Comparison of ENCODE assay signal across 8 cellular contexts in the genomic region with DNA sequence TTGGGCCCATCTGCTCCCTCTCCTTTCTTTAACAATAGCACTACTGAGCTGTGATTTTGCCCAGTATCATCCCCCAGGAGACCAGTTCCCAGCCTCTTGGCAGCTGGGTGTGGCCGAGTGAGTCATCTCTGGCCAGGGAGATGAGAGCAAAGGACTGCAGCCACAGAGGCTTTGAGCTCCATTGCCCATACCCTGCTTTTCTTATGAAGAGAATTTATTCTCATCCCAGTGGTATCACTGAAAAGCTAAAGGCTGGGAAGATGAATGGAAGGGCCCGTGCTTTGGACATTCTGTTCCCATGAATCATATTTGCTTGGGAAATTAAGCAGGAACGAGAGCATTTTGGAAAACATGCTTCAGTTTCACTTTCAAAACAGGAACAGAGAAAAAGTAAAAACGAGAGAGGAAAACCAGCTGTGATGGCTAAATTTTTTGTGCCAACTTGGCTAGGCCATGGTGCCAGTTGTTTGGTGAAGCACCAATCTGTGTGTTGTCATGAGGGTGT. TPM values are rescaled to one million over a fixed set of nuclear protein-coding genes. Genes with fewer than 3 reads are reported as not detected.
DNase-seq lines count a peak whose midpoint lies in the region; ATAC-seq and TF ChIP-seq lines count a peak whose summit lies in the region.

No MANE protein-coding gene starts in this region.

- TF ChIP-seq CTCF in AG10803 (conservative IDR thresholded peaks at IDR 0.05; ENCODE audit: low read length) = no peak

- DNase-seq in AG10803 (ENCODE audit: low read depth) (peak; percentile 91), OCI-M1 (lab: John Stamatoyannopoulos, UW) (peak; percentile 72), epithelial cell of prostate (ENCODE audit: low read depth, low spot score) (peak; percentile 61), occipital lobe (lab: John Stamatoyannopoulos, UW) (peak; percentile 41), globus pallidus (ENCODE audit: low spot score) (no peak), NCI-H1436 (lab: John Stamatoyannopoulos, UW) (no peak)

- H3K27ac ChIP-seq in epithelial cell of prostate = peak overlapping the region; percentile 88

- ATAC-seq in GM21447 (IDR thresholded peaks at IDR 0.05; ENCODE audit: unreplicated experiment) (peak; percentile 85), GM19351 (IDR thresholded peaks at IDR 0.05; ENCODE audit: unreplicated experiment) (no peak)

- H3K4me3 ChIP-seq in AG10803 (ENCODE audit: low read length) = peak overlapping the region; percentile 55

RNA-seq across cellular contexts. Expression of a gene that starts 14.9 kb away (rescaled TPM):
- total RNA-seq in occipital lobe = 104 TPM

RNA-seq across cellular contexts. Expression of a gene that starts 17.2 kb away (rescaled TPM):
- not detected for total RNA-seq in occipital lobe

RNA-seq across cellular contexts. Expression of a gene that starts 54.6 kb away (rescaled TPM):
- not detected for total RNA-seq in occipital lobe

Comparison
In these comparisons a context has a peak if more than half of its experiments do, and no peak if none do; other contexts are left out.
1. DNase-seq: peak in AG10803 (single experiment), OCI-M1 (single experiment), epithelial cell of prostate (single experiment) and occipital lobe (single experiment); none in globus pallidus (single experiment) and NCI-H1436 (single experiment).